Comparison of ENCODE assay signal across 8 cellular contexts in genomic region chr19:9673912-9674668, GRCh38.
A peak's percentile ranks its signal among the peaks of the same experiment; 100 is the strongest.
DNase-seq lines count a peak whose midpoint lies in the region; TF ChIP-seq lines count a peak whose summit lies in the region.

No MANE protein-coding gene starts in this region.

- H3F3A ChIP-seq in MM.1S (ENCODE audit: insufficient read depth, low read length), result no peaks in the 10 kb centered on the region; the same call in 1 of the 2 replicates

- H3K4me1 ChIP-seq in MM.1S (ENCODE audit: low read length), result no peaks in the 10 kb centered on the region
- H3K4me1 ChIP-seq in iPS-18a (ENCODE audit: control insufficient read depth, low read depth, low read length), result no peaks in the 10 kb centered on the region

- TF ChIP-seq CTCF in MM.1S (IDR thresholded peaks at IDR 0.05; ENCODE audit: low read length), result no peak

- peak overlapping the region; percentile 69; the same call in 1 of the 2 replicates for H3K27ac ChIP-seq in MM.1S (ENCODE audit: low read length)
- H3K27ac ChIP-seq in iPS-18a (ENCODE audit: low read length), result peak overlapping the region; percentile 86

- H3K36me3 ChIP-seq in MM.1S (replicated peaks; ENCODE audit: insufficient read depth, low read length) (0 out of 2 replicates have a peak, but pooled peaks cover 8% of the 10 kb centered on the region), iPS-18a (ENCODE audit: control insufficient read depth, low read depth, low read length) (no peaks in the 10 kb centered on the region)

- no peaks in the 10 kb centered on the region for H3K9me2 ChIP-seq in MM.1S (replicated peaks; ENCODE audit: insufficient read depth, low read length)

- H2AFZ ChIP-seq in MM.1S (ENCODE audit: low read length), result peak overlapping the region; percentile 85

- H3K9ac ChIP-seq in MM.1S (ENCODE audit: low read length) (peak overlapping the region; percentile 83), iPS-18a (ENCODE audit: low read length) (peak overlapping the region; percentile 82)

- no peaks in the 10 kb centered on the region for H3K27me3 ChIP-seq in MM.1S (replicated peaks; ENCODE audit: insufficient read depth, low read length)
- H3K27me3 ChIP-seq in iPS-18a (ENCODE audit: control insufficient read depth, insufficient read depth, low read length), result no peaks in the 10 kb centered on the region

- H3K4me3 ChIP-seq in MM.1S (ENCODE audit: low read length) (peak overlapping the region; percentile 84), iPS-18a (ENCODE audit: low read length) (peak overlapping the region; percentile 78)

- H4K20me1 ChIP-seq in MM.1S (ENCODE audit: insufficient read depth, low read length), result no peaks in the 10 kb centered on the region

- no peaks in the 10 kb centered on the region for H3K9me3 ChIP-seq in MM.1S (replicated peaks; ENCODE audit: insufficient read depth, low read length)
- peaks cover 11% of the 10 kb centered on the region for H3K9me3 ChIP-seq in iPS-18a (ENCODE audit: control insufficient read depth, low read depth, low read length)

- H3K79me2 ChIP-seq in MM.1S (ENCODE audit: low read length), result peaks cover 57% of the 10 kb centered on the region

- peak; percentile 49 for DNase-seq in EL
- no peak for DNase-seq in MM.1S
- DNase-seq in activated naive CD4-positive, alpha-beta T cell treated with anti-CD3 and anti-CD28 coated beads, Interleukin-2, amount 50 U/mL, for 16 hours, result peak; percentile 29
- peak; percentile 1 to 13 for DNase-seq in stimulated activated CD4-positive, alpha-beta T cell treated with anti-CD3 and anti-CD28 coated beads, Interleukin-15, amount 100 ng/mL, for 48 hours (ENCODE audit: low read depth in 2 of 2)
- no peak for DNase-seq in UCSD-AML1 (lab: John Stamatoyannopoulos, UW; ENCODE audit: unreplicated experiment)
- no peak for DNase-seq in NCI-H1417 (lab: John Stamatoyannopoulos, UW)
- no peak for DNase-seq in GDM1 (lab: John Stamatoyannopoulos, UW)

- H3K4me2 ChIP-seq in MM.1S (ENCODE audit: low read depth, low read length), result peak overlapping the region; percentile 62

Comparison
In these comparisons a context has a peak if more than half of its experiments do, and no peak if none do; other contexts are left out.
1. DNase-seq: peak in EL (single experiment), activated naive CD4-positive, alpha-beta T cell treated with anti-CD3 and anti-CD28 coated beads, Interleukin-2, amount 50 U/mL, for 16 hours (single experiment) and stimulated activated CD4-positive, alpha-beta T cell treated with anti-CD3 and anti-CD28 coated beads, Interleukin-15, amount 100 ng/mL, for 48 hours (2 of 2); none in MM.1S (single experiment), UCSD-AML1 (single experiment), NCI-H1417 (0 of 3) and GDM1 (single experiment).